ENCODE assay signal across 8 cellular contexts in genomic region chr11:85663781-85664560, GRCh38. TPM values are rescaled to one million over a fixed set of nuclear protein-coding genes. Genes with fewer than 3 reads are reported as not detected.
DNase-seq lines count a peak whose midpoint lies in the region; ATAC-seq and TF ChIP-seq lines count a peak whose summit lies in the region.

No MANE protein-coding gene starts in this region.

- H3K27ac ChIP-seq in SJSA1 (peak overlapping the region; percentile 93), tibial artery (peak overlapping the region; percentile 96 to 98)

- no peaks in the 10 kb centered on the region for H3K9me3 Mint-ChIP-seq in activated naive CD4-positive, alpha-beta T cell treated with anti-CD3 and anti-CD28 coated beads for 36 hours
- H3K9me3 Mint-ChIP-seq in glutamatergic neuron (ENCODE audit: unreplicated experiment) = peaks cover 16% of the 10 kb centered on the region
- H3K9me3 Mint-ChIP-seq in osteocyte (ENCODE audit: unreplicated experiment) = no peaks in the 10 kb centered on the region

- DNase-seq in KBM-7 = peak; percentile 85
- DNase-seq in SJSA1 (ENCODE audit: low read depth in 1 of 2, low spot score in 2 of 2) = peak; percentile 61 to 67
- DNase-seq in activated naive CD4-positive, alpha-beta T cell treated with anti-CD3 and anti-CD28 coated beads for 36 hours = peak; percentile 92
- DNase-seq in glutamatergic neuron = peak; percentile 86
- peak; percentile 87 for DNase-seq in osteocyte (ENCODE audit: extremely low spot score, unreplicated experiment)
- DNase-seq in tibial artery = peak; percentile 82 to 90

- H3K4me3 Mint-ChIP-seq in activated naive CD4-positive, alpha-beta T cell treated with anti-CD3 and anti-CD28 coated beads for 36 hours = peak overlapping the region; percentile 98
- H3K4me3 Mint-ChIP-seq in glutamatergic neuron (ENCODE audit: unreplicated experiment) = peak overlapping the region; percentile 98
- peak overlapping the region; percentile 96 for H3K4me3 Mint-ChIP-seq in osteocyte (ENCODE audit: unreplicated experiment)

- H3K4me1 ChIP-seq in ES-I3 (ENCODE audit: insufficient read depth, low read length) = peaks cover 5% of the 10 kb centered on the region; the same call in 1 of the 2 replicates
- peaks cover 9% of the 10 kb centered on the region; the same call in 1 of the 2 replicates for H3K4me1 ChIP-seq in SJSA1 (replicated peaks)
- H3K4me1 ChIP-seq in tibial artery = peaks cover 0 to 43% (median 21%) of the 10 kb centered on the region in 4 donors

- in situ Hi-C loops in KBM-7 (cut with MboI; ENCODE audit: low pct_unique_long_range_greater_than_20kb, low sequenced_read_pairs) = no loop called here

- TF ChIP-seq CTCF in glutamatergic neuron (IDR thresholded peaks at IDR 0.05; ENCODE audit: partially characterized antibody, unreplicated experiment) (peak; percentile 26), osteocyte (IDR thresholded peaks at IDR 0.05) (peak; percentile 62), tibial artery (IDR thresholded peaks at IDR 0.05) (peak; percentile 61 to 67)

- peak overlapping the region; percentile 100 for H3K9ac ChIP-seq in ES-I3 (ENCODE audit: low read depth, low read length)

- H3K4me3 ChIP-seq in SJSA1 (peak overlapping the region; percentile 80), tibial artery (peak overlapping the region; percentile 71 to 95)

- H3K36me3 ChIP-seq in ES-I3 (ENCODE audit: insufficient read depth, low read length) (peaks cover 3% of the 10 kb centered on the region), SJSA1 (peaks cover 34% of the 10 kb centered on the region), tibial artery (peaks cover 0 to 8% (median 6%) of the 10 kb centered on the region in 3 donors)

- H3K9me3 ChIP-seq in ES-I3 (ENCODE audit: control insufficient read depth, insufficient read depth, low read length) (no peaks in the 10 kb centered on the region), SJSA1 (replicated peaks) (no peaks in the 10 kb centered on the region), tibial artery (no peaks in the 10 kb centered on the region)

- H3K27me3 ChIP-seq in SJSA1 (replicated peaks) (no peaks in the 10 kb centered on the region), tibial artery (no peaks in the 10 kb centered on the region)

- intact Hi-C loops in activated naive CD4-positive, alpha-beta T cell treated with anti-CD3 and anti-CD28 coated beads for 36 hours (cut with micrococcal nuclease) = loop anchor here (1.0 to 2.0 kb wide), 5 partner anchors 17 to 623 kb away; partner anchors contain the start of genes TMEM126A and TMEM126B
- intact Hi-C loops in tibial artery (cut with DNase I; ENCODE audit: low total_unique reads) = loop anchor here (5.0 kb wide), 1 partner anchor 37 kb away; the partner anchor contains the start of genes DLG2 and TMEM126B

- H3K4me1 Mint-ChIP-seq in activated naive CD4-positive, alpha-beta T cell treated with anti-CD3 and anti-CD28 coated beads for 36 hours (ENCODE audit: low read depth) = peaks cover 31% of the 10 kb centered on the region
- H3K4me1 Mint-ChIP-seq in glutamatergic neuron (ENCODE audit: low read depth, unreplicated experiment) (peaks cover 5% of the 10 kb centered on the region), osteocyte (ENCODE audit: unreplicated experiment) (peaks cover 41% of the 10 kb centered on the region)

- H3K27ac Mint-ChIP-seq in activated naive CD4-positive, alpha-beta T cell treated with anti-CD3 and anti-CD28 coated beads for 36 hours = peak overlapping the region; percentile 96
- H3K27ac Mint-ChIP-seq in glutamatergic neuron (ENCODE audit: unreplicated experiment) (peak overlapping the region; percentile 97), osteocyte (ENCODE audit: unreplicated experiment) (peak overlapping the region; percentile 98)

- peak; percentile 65 for ATAC-seq in GM21737 (IDR thresholded peaks at IDR 0.05; ENCODE audit: unreplicated experiment)

- H3K36me3 Mint-ChIP-seq in activated naive CD4-positive, alpha-beta T cell treated with anti-CD3 and anti-CD28 coated beads for 36 hours (ENCODE audit: low read depth) = peaks cover 44% of the 10 kb centered on the region
- H3K36me3 Mint-ChIP-seq in glutamatergic neuron (ENCODE audit: unreplicated experiment) (no peaks in the 10 kb centered on the region), osteocyte (ENCODE audit: unreplicated experiment) (peaks cover 21% of the 10 kb centered on the region)

- no peaks in the 10 kb centered on the region for H3K27me3 Mint-ChIP-seq in activated naive CD4-positive, alpha-beta T cell treated with anti-CD3 and anti-CD28 coated beads for 36 hours (ENCODE audit: low read depth)
- peaks cover 13% of the 10 kb centered on the region for H3K27me3 Mint-ChIP-seq in glutamatergic neuron (ENCODE audit: unreplicated experiment)
- H3K27me3 Mint-ChIP-seq in osteocyte (ENCODE audit: unreplicated experiment) = no peaks in the 10 kb centered on the region

- CTCF ChIA-PET in activated naive CD4-positive, alpha-beta T cell treated with anti-CD3 and anti-CD28 coated beads for 36 hours (lab: Charles Lee) = interaction anchor here (0.6 to 1.9 kb wide), 6 partner anchors 11 to 452 kb away, joined by 3 to 5 read pairs (median 3); no protein-coding TSS in a partner anchor

RNA-seq across cellular contexts. Expression of gene CREBZF, which starts 1.0 kb away (rescaled TPM):
- total RNA-seq in SJSA1 (2014; rRNA removed; shearing (Covaris generic)) = 15.2 and 24.6 TPM in 2 replicates
- 10 to 100 TPM; 53.3 to 53.9 TPM for total RNA-seq in activated naive CD4-positive, alpha-beta T cell treated with anti-CD3 and anti-CD28 coated beads for 36 hours
- total RNA-seq in glutamatergic neuron (ENCODE audit: unreplicated experiment) (44.0 TPM), osteocyte (38.0 and 44.7 TPM in 2 replicates)

RNA-seq across cellular contexts. Expression of gene TMEM126A, which starts 16.2 kb away (rescaled TPM):
- total RNA-seq in SJSA1 (2014; rRNA removed; shearing (Covaris generic)) = 30.6 and 52.5 TPM in 2 replicates
- 10 to 100 TPM; 47.5 to 56.2 TPM for total RNA-seq in activated naive CD4-positive, alpha-beta T cell treated with anti-CD3 and anti-CD28 coated beads for 36 hours
- total RNA-seq in glutamatergic neuron (ENCODE audit: unreplicated experiment) = 19.9 TPM
- 25.0 and 28.9 TPM in 2 replicates for total RNA-seq in osteocyte

RNA-seq across cellular contexts. Expression of gene CCDC89, which starts 22.0 kb away (rescaled TPM):
- 0.26 TPM in 1 of 2 replicates, not detected in the other for total RNA-seq in SJSA1 (2014; rRNA removed; shearing (Covaris generic))
- total RNA-seq in activated naive CD4-positive, alpha-beta T cell treated with anti-CD3 and anti-CD28 coated beads for 36 hours = not detected
- total RNA-seq in glutamatergic neuron (ENCODE audit: unreplicated experiment) = not detected
- not detected in 2 replicates for total RNA-seq in osteocyte

RNA-seq across cellular contexts. Expression of gene TMEM126B, which starts 35.6 kb away (rescaled TPM):
- 32.5 and 37.0 TPM in 2 replicates for total RNA-seq in SJSA1 (2014; rRNA removed; shearing (Covaris generic))
- total RNA-seq in activated naive CD4-positive, alpha-beta T cell treated with anti-CD3 and anti-CD28 coated beads for 36 hours = 10 to 100 TPM; 72.6 to 79.0 TPM
- total RNA-seq in glutamatergic neuron (ENCODE audit: unreplicated experiment) (27.3 TPM), osteocyte (44.3 and 49.0 TPM in 2 replicates)

RNA-seq across cellular contexts. Expression of gene DLG2, which starts 36.8 kb away (rescaled TPM):
- 0.13 TPM in 1 of 2 replicates, not detected in the other for total RNA-seq in SJSA1 (2014; rRNA removed; shearing (Covaris generic))
- total RNA-seq in activated naive CD4-positive, alpha-beta T cell treated with anti-CD3 and anti-CD28 coated beads for 36 hours = 1 to 10 TPM; 3.3 to 4.6 TPM
- total RNA-seq in glutamatergic neuron (ENCODE audit: unreplicated experiment) (2.9 TPM), osteocyte (1.2 and 2.1 TPM in 2 replicates)

Comparison
In these comparisons a context has a peak if more than half of its experiments do, and no peak if none do; other contexts are left out.
1. Peak in every context shown above with its lines: DNase-seq, ATAC-seq, H3K4me3 ChIP-seq and H3K27ac ChIP-seq.